In the genomic region with DNA sequence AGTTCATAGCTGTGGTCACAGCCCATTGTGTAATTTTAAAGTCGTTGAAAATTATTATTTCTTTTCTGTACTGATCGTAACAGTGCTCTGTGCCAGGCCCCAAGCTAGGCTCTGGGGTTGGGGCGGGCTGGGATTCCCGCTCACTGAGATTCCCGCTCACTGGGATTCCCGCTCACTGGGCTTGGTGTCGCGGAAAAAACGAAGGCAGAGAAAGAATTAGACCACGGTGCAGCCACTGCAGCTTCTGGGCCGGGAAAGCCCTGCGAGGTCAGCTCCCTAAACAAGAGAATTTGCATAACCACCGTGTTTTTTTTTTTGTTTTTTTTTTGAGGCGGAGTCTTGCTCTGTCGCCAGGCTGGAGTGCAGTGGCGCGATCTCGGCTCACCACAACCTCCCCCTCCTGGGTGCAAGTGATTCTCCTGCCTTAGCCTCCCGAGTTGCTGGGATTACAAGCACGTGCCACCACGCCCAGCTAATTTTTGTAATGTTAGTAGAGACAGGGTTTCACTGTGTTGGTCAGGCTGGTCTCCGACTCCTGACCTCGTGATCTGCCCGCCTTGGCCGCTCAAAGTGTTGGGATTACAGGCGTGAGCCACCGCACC, we compare ENCODE assay signal across 8 cellular contexts.
DNase-seq lines count a peak whose midpoint lies in the region; TF ChIP-seq lines count a peak whose summit lies in the region.

No MANE protein-coding gene starts in this region.

- H3K79me2 ChIP-seq in MM.1S (ENCODE audit: low read length) = peaks cover 96% of the 10 kb centered on the region

- H4K20me1 ChIP-seq in MM.1S (ENCODE audit: insufficient read depth, low read length) = no peaks in the 10 kb centered on the region

- no peak overlapping the region for H3K27ac ChIP-seq in MM.1S (ENCODE audit: low read length)

- no peaks in the 10 kb centered on the region for H3K4me1 ChIP-seq in MM.1S (ENCODE audit: low read length)

- H3F3A ChIP-seq in MM.1S (ENCODE audit: insufficient read depth, low read length) = no peaks in the 10 kb centered on the region

- H2AFZ ChIP-seq in MM.1S (ENCODE audit: low read length) = no peak overlapping the region

- H3K36me3 ChIP-seq in MM.1S (replicated peaks; ENCODE audit: insufficient read depth, low read length) = no peaks in the 10 kb centered on the region

- 0 out of 2 replicates have a peak overlapping the region, but pooled peaks have one; percentile 14 for H3K4me2 ChIP-seq in MM.1S (ENCODE audit: low read depth, low read length)

- no peaks in the 10 kb centered on the region for H3K27me3 ChIP-seq in MM.1S (replicated peaks; ENCODE audit: insufficient read depth, low read length)

- H3K9me2 ChIP-seq in MM.1S (replicated peaks; ENCODE audit: insufficient read depth, low read length) = no peaks in the 10 kb centered on the region

- TF ChIP-seq CTCF in GM20000 (IDR thresholded peaks at IDR 0.05; ENCODE audit: extremely low read depth, missing control alignments) (no peak), MM.1S (IDR thresholded peaks at IDR 0.05; ENCODE audit: low read length) (no peak)

- DNase-seq in DMS53 (lab: John Stamatoyannopoulos, UW) (peak; percentile 73), GM20000 (ENCODE audit: low spot score) (peak; percentile 84), MM.1S (no peak), iris pigment epithelial cell (ENCODE audit: low read depth) (peak; percentile 59), foreskin melanocyte (no peak), globus pallidus (ENCODE audit: low spot score) (no peak), NCI-H69 (lab: John Stamatoyannopoulos, UW) (no peak), NCI-H1436 (lab: John Stamatoyannopoulos, UW) (no peak)

- H3K9me3 ChIP-seq in MM.1S (replicated peaks; ENCODE audit: insufficient read depth, low read length) = no peaks in the 10 kb centered on the region

- no peak overlapping the region for H3K4me3 ChIP-seq in MM.1S (ENCODE audit: low read length)

- H3K9ac ChIP-seq in MM.1S (ENCODE audit: low read length) = no peak overlapping the region

Comparison
In these comparisons a context has a peak if more than half of its experiments do, and no peak if none do; other contexts are left out.
1. DNase-seq: peak in DMS53 (single experiment), GM20000 (single experiment) and iris pigment epithelial cell (single experiment); none in MM.1S (single experiment), foreskin melanocyte (single experiment), globus pallidus (single experiment), NCI-H69 (single experiment) and NCI-H1436 (single experiment).